20 cellular contexts compared by ENCODE assay signal in the genomic region with DNA sequence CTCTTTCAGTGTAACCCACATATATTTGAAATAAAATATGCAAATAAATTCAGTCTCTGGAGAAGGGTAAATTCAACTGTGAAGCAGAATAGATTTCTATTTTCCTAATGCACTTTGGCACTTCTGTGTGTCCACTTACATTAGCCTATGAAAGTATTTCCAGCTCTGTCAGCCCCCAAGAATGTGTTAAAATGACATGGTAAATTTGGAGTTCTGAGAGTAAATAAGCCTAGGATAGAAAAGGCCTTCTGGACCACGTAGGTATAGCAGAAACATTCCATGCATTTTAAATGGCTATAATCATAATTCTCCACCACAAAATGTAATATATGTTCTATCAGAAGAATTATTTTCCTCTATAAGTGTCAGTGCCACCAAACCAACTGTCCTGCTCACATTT.
"Had no signal": no experiment of that assay in that cellular context is flagged by ENCODE, and none has a peak within 500 bp of the region (broad histone marks: within the 10 kb centered on the region; RNA-seq: fewer than 3 reads in every experiment).

No MANE protein-coding gene starts in this region.

- H3K9me3 Mint-ChIP-seq: activated B cell treated with CpG ODN at 0.5 μM for 24 hours; activated CD4-positive, alpha-beta memory T cell treated with anti-CD3 and anti-CD28 coated beads for 36 hours; activated naive CD8-positive, alpha-beta T cell treated with anti-CD3 and anti-CD28 coated beads for 36 hours; nephron; T-cell had no signal

- ATAC-seq: T-cell had no signal

- DNase-seq: activated B cell treated with CpG ODN at 0.5 μM for 24 hours; activated CD4-positive, alpha-beta memory T cell treated with anti-CD3 and anti-CD28 coated beads for 36 hours; activated CD4-positive, alpha-beta T cell treated with anti-CD3 and anti-CD28 coated beads for 4 hours; activated naive CD4-positive, alpha-beta T cell; activated naive CD8-positive, alpha-beta T cell treated with anti-CD3 and anti-CD28 coated beads for 36 hours; amygdala; cerebellar nuclear complex; foreskin melanocyte; left ventricle myocardium inferior; mammary epithelial cell; midbrain; occipital lobe; posterior cingulate gyrus; stimulated activated CD4-positive, alpha-beta T cell treated with anti-CD3 and anti-CD28 coated beads, Interleukin-12 subunit alpha, Interleukin-12 subunit beta, amount 100 ng/mL, for 4 hours; stimulated activated CD4-positive, alpha-beta T cell treated with anti-CD3 and anti-CD28 coated beads, Interleukin-1b, Interleukin-23, amount 100 ng/mL, for 48 hours; stimulated activated naive CD4-positive, alpha-beta T cell treated with Interleukin-2 at 50 U/mL for 16 hours; substantia nigra; T-cell; tibial artery had no signal

- H3K4me3 Mint-ChIP-seq: activated B cell treated with CpG ODN at 0.5 μM for 24 hours; activated CD4-positive, alpha-beta memory T cell treated with anti-CD3 and anti-CD28 coated beads for 36 hours; activated naive CD8-positive, alpha-beta T cell treated with anti-CD3 and anti-CD28 coated beads for 36 hours; nephron; T-cell had no signal

- H3K27ac Mint-ChIP-seq: activated B cell treated with CpG ODN at 0.5 μM for 24 hours; activated CD4-positive, alpha-beta memory T cell treated with anti-CD3 and anti-CD28 coated beads for 36 hours; activated naive CD8-positive, alpha-beta T cell treated with anti-CD3 and anti-CD28 coated beads for 36 hours; nephron; T-cell had no signal

- H3K27ac ChIP-seq: left ventricle myocardium inferior, tibial artery had no signal

- H3K36me3 Mint-ChIP-seq: activated CD4-positive, alpha-beta memory T cell treated with anti-CD3 and anti-CD28 coated beads for 36 hours; activated naive CD8-positive, alpha-beta T cell treated with anti-CD3 and anti-CD28 coated beads for 36 hours; T-cell had no signal

- H3K4me3 ChIP-seq: left ventricle myocardium inferior, tibial artery had no signal

- H3K4me1 Mint-ChIP-seq: activated B cell treated with CpG ODN at 0.5 μM for 24 hours; activated naive CD8-positive, alpha-beta T cell treated with anti-CD3 and anti-CD28 coated beads for 36 hours; T-cell had no signal

- H3K36me3 ChIP-seq: left ventricle myocardium inferior, tibial artery had no signal

- H3K9me3 ChIP-seq: left ventricle myocardium inferior, tibial artery had no signal

- H3K27me3 Mint-ChIP-seq: activated B cell treated with CpG ODN at 0.5 μM for 24 hours; activated CD4-positive, alpha-beta memory T cell treated with anti-CD3 and anti-CD28 coated beads for 36 hours; activated naive CD8-positive, alpha-beta T cell treated with anti-CD3 and anti-CD28 coated beads for 36 hours; T-cell had no signal

- H3K27me3 ChIP-seq: tibial artery had no signal
